Comparison of ENCODE assay signal across 10 cellular contexts in genomic region chr13:80037505-80037888, GRCh38.
DNase-seq lines count a peak whose midpoint lies in the region; ATAC-seq, FAIRE-seq and TF ChIP-seq lines count a peak whose summit lies in the region.
"Had no signal": no experiment of that assay in that cellular context is flagged by ENCODE, and none has a peak within 500 bp of the region (broad histone marks: within the 10 kb centered on the region; RNA-seq: fewer than 3 reads in every experiment).

No MANE protein-coding gene starts in this region.

- no peaks in the 10 kb centered on the region for H3K9me1 ChIP-seq in keratinocyte (ENCODE audit: control insufficient read depth, extremely low read depth, insufficient read depth, low read length)

- peak overlapping the region; percentile 65 for H3K27ac ChIP-seq in keratinocyte (ENCODE audit: control insufficient read depth, insufficient read depth, low read length)
- H3K27ac ChIP-seq: prostate gland had no signal

- no peaks in the 10 kb centered on the region for H4K20me1 ChIP-seq in keratinocyte (ENCODE audit: control insufficient read depth, extremely low read depth, insufficient read depth, low read length)

- H3K36me3 ChIP-seq in keratinocyte (ENCODE audit: control insufficient read depth in 2 of 2, extremely low read depth in 1 of 2, insufficient read depth in 2 of 2, low read length in 2 of 2), result no peaks in the 10 kb centered on the region
- H3K36me3 ChIP-seq: prostate gland had no signal

- H3K27me3 ChIP-seq in keratinocyte (ENCODE audit: control insufficient read depth, extremely low read depth, insufficient read depth, low read length), result no peaks in the 10 kb centered on the region

- ATAC-seq in left ventricle myocardium superior (no peak), HG02763 (IDR thresholded peaks at IDR 0.05; ENCODE audit: unreplicated experiment) (no peak), HG03354 (IDR thresholded peaks at IDR 0.05; ENCODE audit: poor library complexity, severe bottlenecking, unreplicated experiment) (no peak), HG03025 (IDR thresholded peaks at IDR 0.05; ENCODE audit: low FRiP score, unreplicated experiment) (no peak)

- intact Hi-C loops in left ventricle myocardium superior (cut with micrococcal nuclease), result no loop called here

- no peak overlapping the region for H3K9ac ChIP-seq in keratinocyte (ENCODE audit: control insufficient read depth, extremely low read depth, insufficient read depth, low read length)

- H2AFZ ChIP-seq in keratinocyte (ENCODE audit: control insufficient read depth, low read length), result no peak overlapping the region

- no peak for TF ChIP-seq CTCF in keratinocyte (optimal IDR thresholded peaks at IDR 0.05 in 1 of 3, IDR thresholded peaks at IDR 0.05 in 1 of 3, conservative IDR thresholded peaks at IDR 0.05 in 1 of 3; ENCODE audit: extremely low read depth in 1 of 3, insufficient read depth in 2 of 3, low read length in 3 of 3)

- peak overlapping the region; percentile 20 for H3K4me2 ChIP-seq in keratinocyte (ENCODE audit: control insufficient read depth, extremely low read depth, insufficient read depth, low read depth, low read length)

- DNase-seq in COLO829 (ENCODE audit: low spot score) (peak; percentile 57), HCEC 1CT (peak; percentile 96), RKO (ENCODE audit: low spot score) (peak; percentile 94), keratinocyte (ENCODE audit: low read depth, low spot score) (peak; percentile 44), left ventricle myocardium superior (no peak)
- DNase-seq: Karpas-422 had no signal

- peaks cover 42% of the 10 kb centered on the region for H3K4me1 ChIP-seq in keratinocyte (ENCODE audit: control insufficient read depth, extremely low read depth, insufficient read depth, low read length)
- H3K4me1 ChIP-seq: prostate gland had no signal

- peak; percentile 100 for FAIRE-seq in keratinocyte (lab: Jason Lieb, UNC)

- no peak overlapping the region for H3K4me3 ChIP-seq in keratinocyte (ENCODE audit: control insufficient read depth in 2 of 3, extremely low read depth in 1 of 3, insufficient read depth in 2 of 3, low read depth in 1 of 3, low read length in 3 of 3)
- H3K4me3 ChIP-seq: prostate gland had no signal

- H3K9me3 ChIP-seq in keratinocyte (ENCODE audit: control insufficient read depth, low read depth, low read length), result no peaks in the 10 kb centered on the region
- H3K9me3 ChIP-seq: prostate gland had no signal

- H3K79me2 ChIP-seq in keratinocyte (ENCODE audit: control insufficient read depth, insufficient read depth, low read length), result no peaks in the 10 kb centered on the region

- dilution Hi-C loops in keratinocyte (cut with MboI; ENCODE audit: extremely low pct_ligation_motif_present, low sequenced_read_pairs), result no loop called here
